In the genomic region with DNA sequence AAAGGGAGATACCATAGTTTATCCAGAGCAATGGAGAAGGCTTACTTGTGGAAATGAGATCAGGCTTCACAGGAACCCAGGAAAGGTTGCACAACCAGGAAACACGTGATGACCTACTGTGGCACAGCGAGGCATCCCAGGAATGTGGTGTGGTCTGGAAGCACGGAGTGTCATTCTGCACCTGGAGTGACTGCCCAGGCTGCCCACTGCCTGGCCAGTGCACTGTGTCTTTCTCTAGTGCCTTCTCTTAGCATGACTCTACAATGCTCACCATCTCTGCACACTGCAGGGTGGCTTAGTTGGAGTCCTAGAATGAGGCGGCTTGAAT, we compare ENCODE assay signal across 1 cellular context.
TF ChIP-seq lines count a peak whose summit lies in the region.

No MANE protein-coding gene starts in this region.

TF ChIP-seq in HepG2, 621 proteins besides CTCF, POLR2A, EP300 and RAD21 (continued from another document and continues in another):
- TF ChIP-seq, protein P1, sequence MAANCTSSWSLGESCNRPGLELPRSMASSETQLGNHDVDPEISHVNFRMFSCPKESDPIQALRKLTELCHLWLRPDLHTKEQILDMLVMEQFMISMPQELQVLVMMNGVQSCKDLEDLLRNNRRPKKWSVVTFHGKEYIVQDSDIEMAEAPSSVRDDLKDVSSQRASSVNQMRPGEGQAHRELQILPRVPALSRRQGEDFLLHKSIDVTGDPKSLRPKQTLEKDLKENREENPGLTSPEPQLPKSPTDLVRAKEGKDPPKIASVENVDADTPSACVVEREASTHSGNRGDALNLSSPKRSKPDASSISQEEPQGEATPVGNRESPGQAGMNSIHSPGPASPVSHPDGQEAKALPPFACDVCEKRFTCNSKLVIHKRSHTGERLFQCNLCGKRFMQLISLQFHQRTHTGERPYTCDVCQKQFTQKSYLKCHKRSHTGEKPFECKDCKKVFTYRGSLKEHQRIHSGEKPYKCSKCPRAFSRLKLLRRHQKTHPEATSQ (CRISPR knock-in tag; IDR thresholded peaks at IDR 0.05; ENCODE audit: borderline replicate concordance), result peak; percentile 24; the same call in 1 of the 2 replicates
- TF ChIP-seq ZBTB1 (CRISPR knock-in tag; IDR thresholded peaks at IDR 0.05; ENCODE audit: borderline replicate concordance) (no peak), PHF21A (CRISPR knock-in tag; IDR thresholded peaks at IDR 0.05) (no peak), GABPA (IDR thresholded peaks at IDR 0.05; ENCODE audit: low read depth, low read length) (no peak), GABPA (CRISPR knock-in tag; IDR thresholded peaks at IDR 0.05; ENCODE audit: low read depth) (0 out of 2 replicates have a peak, but pooled peaks have one; percentile 50), ZNF160 (CRISPR knock-in tag; IDR thresholded peaks at IDR 0.05) (no peak), HOXA3 (CRISPR knock-in tag; IDR thresholded peaks at IDR 0.05) (peak; percentile 42; the same call in 1 of the 2 replicates), ZNF484 (CRISPR knock-in tag; IDR thresholded peaks at IDR 0.05; ENCODE audit: borderline replicate concordance, low read depth) (no peak), NFKB2 (CRISPR knock-in tag; IDR thresholded peaks at IDR 0.05; ENCODE audit: borderline replicate concordance) (no peak), SALL1 (CRISPR knock-in tag; IDR thresholded peaks at IDR 0.05) (peak; percentile 68; the same call in 1 of the 2 replicates), NRL (CRISPR knock-in tag; IDR thresholded peaks at IDR 0.05; ENCODE audit: borderline replicate concordance) (no peak), KLF15 (CRISPR knock-in tag; IDR thresholded peaks at IDR 0.05; ENCODE audit: borderline replicate concordance) (no peak), XBP1 (CRISPR knock-in tag; IDR thresholded peaks at IDR 0.05) (no peak), ZNF75D (CRISPR knock-in tag; IDR thresholded peaks at IDR 0.05; ENCODE audit: borderline replicate concordance) (no peak), ZNF451 (CRISPR knock-in tag; IDR thresholded peaks at IDR 0.05) (no peak), ZSCAN29 (CRISPR knock-in tag; conservative IDR thresholded peaks at IDR 0.05) (no peak), ZNF773 (CRISPR knock-in tag; IDR thresholded peaks at IDR 0.05; ENCODE audit: borderline replicate concordance) (no peak), ZNF737 (CRISPR knock-in tag; IDR thresholded peaks at IDR 0.05; ENCODE audit: borderline replicate concordance) (no peak), ATAD3A (CRISPR knock-in tag; IDR thresholded peaks at IDR 0.05) (no peak), U2AF2 (IDR thresholded peaks at IDR 0.05; ENCODE audit: low read depth, low read length) (no peak), ZNF3 (CRISPR knock-in tag; IDR thresholded peaks at IDR 0.05) (no peak), ZMYM2 (CRISPR knock-in tag; IDR thresholded peaks at IDR 0.05) (no peak), ZNF44 (CRISPR knock-in tag; IDR thresholded peaks at IDR 0.05) (no peak), ZNF644 (CRISPR knock-in tag; IDR thresholded peaks at IDR 0.05; ENCODE audit: low read depth) (peak; percentile 30; the same call in 1 of the 2 replicates), ARNTL (CRISPR knock-in tag; IDR thresholded peaks at IDR 0.05) (no peak), ZNF713 (CRISPR knock-in tag; IDR thresholded peaks at IDR 0.05) (no peak), ZNF20 (CRISPR knock-in tag; IDR thresholded peaks at IDR 0.05) (no peak), NR2F1 (CRISPR knock-in tag; IDR thresholded peaks at IDR 0.05) (no peak), SMARCC2 (IDR thresholded peaks at IDR 0.05) (no peak), GZF1 (CRISPR knock-in tag; IDR thresholded peaks at IDR 0.05) (no peak), ETV5 (CRISPR knock-in tag; IDR thresholded peaks at IDR 0.05; ENCODE audit: borderline replicate concordance) (peak; percentile 83; the same call in 1 of the 2 replicates)
- TF ChIP-seq, protein P2, sequence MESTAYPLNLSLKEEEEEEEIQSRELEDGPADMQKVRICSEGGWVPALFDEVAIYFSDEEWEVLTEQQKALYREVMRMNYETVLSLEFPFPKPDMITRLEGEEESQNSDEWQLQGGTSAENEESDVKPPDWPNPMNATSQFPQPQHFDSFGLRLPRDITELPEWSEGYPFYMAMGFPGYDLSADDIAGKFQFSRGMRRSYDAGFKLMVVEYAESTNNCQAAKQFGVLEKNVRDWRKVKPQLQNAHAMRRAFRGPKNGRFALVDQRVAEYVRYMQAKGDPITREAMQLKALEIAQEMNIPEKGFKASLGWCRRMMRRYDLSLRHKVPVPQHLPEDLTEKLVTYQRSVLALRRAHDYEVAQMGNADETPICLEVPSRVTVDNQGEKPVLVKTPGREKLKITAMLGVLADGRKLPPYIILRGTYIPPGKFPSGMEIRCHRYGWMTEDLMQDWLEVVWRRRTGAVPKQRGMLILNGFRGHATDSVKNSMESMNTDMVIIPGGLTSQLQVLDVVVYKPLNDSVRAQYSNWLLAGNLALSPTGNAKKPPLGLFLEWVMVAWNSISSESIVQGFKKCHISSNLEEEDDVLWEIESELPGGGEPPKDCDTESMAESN (CRISPR knock-in tag; conservative IDR thresholded peaks at IDR 0.05), result no peak
- TF ChIP-seq, protein P3, sequence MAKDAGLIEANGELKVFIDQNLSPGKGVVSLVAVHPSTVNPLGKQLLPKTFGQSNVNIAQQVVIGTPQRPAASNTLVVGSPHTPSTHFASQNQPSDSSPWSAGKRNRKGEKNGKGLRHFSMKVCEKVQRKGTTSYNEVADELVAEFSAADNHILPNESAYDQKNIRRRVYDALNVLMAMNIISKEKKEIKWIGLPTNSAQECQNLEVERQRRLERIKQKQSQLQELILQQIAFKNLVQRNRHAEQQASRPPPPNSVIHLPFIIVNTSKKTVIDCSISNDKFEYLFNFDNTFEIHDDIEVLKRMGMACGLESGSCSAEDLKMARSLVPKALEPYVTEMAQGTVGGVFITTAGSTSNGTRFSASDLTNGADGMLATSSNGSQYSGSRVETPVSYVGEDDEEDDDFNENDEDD (CRISPR knock-in tag; IDR thresholded peaks at IDR 0.05; ENCODE audit: borderline replicate concordance), result no peak; the same call in 1 of the 2 replicates
- TF ChIP-seq, protein P4, sequence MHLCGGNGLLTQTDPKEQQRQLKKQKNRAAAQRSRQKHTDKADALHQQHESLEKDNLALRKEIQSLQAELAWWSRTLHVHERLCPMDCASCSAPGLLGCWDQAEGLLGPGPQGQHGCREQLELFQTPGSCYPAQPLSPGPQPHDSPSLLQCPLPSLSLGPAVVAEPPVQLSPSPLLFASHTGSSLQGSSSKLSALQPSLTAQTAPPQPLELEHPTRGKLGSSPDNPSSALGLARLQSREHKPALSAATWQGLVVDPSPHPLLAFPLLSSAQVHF (CRISPR knock-in tag; IDR thresholded peaks at IDR 0.05), result no peak
- TF ChIP-seq, protein P5, sequence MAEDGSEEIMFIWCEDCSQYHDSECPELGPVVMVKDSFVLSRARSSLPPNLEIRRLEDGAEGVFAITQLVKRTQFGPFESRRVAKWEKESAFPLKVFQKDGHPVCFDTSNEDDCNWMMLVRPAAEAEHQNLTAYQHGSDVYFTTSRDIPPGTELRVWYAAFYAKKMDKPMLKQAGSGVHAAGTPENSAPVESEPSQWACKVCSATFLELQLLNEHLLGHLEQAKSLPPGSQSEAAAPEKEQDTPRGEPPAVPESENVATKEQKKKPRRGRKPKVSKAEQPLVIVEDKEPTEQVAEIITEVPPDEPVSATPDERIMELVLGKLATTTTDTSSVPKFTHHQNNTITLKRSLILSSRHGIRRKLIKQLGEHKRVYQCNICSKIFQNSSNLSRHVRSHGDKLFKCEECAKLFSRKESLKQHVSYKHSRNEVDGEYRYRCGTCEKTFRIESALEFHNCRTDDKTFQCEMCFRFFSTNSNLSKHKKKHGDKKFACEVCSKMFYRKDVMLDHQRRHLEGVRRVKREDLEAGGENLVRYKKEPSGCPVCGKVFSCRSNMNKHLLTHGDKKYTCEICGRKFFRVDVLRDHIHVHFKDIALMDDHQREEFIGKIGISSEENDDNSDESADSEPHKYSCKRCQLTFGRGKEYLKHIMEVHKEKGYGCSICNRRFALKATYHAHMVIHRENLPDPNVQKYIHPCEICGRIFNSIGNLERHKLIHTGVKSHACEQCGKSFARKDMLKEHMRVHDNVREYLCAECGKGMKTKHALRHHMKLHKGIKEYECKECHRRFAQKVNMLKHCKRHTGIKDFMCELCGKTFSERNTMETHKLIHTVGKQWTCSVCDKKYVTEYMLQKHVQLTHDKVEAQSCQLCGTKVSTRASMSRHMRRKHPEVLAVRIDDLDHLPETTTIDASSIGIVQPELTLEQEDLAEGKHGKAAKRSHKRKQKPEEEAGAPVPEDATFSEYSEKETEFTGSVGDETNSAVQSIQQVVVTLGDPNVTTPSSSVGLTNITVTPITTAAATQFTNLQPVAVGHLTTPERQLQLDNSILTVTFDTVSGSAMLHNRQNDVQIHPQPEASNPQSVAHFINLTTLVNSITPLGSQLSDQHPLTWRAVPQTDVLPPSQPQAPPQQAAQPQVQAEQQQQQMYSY (CRISPR knock-in tag; IDR thresholded peaks at IDR 0.05), result no peak
- TF ChIP-seq, protein P6, sequence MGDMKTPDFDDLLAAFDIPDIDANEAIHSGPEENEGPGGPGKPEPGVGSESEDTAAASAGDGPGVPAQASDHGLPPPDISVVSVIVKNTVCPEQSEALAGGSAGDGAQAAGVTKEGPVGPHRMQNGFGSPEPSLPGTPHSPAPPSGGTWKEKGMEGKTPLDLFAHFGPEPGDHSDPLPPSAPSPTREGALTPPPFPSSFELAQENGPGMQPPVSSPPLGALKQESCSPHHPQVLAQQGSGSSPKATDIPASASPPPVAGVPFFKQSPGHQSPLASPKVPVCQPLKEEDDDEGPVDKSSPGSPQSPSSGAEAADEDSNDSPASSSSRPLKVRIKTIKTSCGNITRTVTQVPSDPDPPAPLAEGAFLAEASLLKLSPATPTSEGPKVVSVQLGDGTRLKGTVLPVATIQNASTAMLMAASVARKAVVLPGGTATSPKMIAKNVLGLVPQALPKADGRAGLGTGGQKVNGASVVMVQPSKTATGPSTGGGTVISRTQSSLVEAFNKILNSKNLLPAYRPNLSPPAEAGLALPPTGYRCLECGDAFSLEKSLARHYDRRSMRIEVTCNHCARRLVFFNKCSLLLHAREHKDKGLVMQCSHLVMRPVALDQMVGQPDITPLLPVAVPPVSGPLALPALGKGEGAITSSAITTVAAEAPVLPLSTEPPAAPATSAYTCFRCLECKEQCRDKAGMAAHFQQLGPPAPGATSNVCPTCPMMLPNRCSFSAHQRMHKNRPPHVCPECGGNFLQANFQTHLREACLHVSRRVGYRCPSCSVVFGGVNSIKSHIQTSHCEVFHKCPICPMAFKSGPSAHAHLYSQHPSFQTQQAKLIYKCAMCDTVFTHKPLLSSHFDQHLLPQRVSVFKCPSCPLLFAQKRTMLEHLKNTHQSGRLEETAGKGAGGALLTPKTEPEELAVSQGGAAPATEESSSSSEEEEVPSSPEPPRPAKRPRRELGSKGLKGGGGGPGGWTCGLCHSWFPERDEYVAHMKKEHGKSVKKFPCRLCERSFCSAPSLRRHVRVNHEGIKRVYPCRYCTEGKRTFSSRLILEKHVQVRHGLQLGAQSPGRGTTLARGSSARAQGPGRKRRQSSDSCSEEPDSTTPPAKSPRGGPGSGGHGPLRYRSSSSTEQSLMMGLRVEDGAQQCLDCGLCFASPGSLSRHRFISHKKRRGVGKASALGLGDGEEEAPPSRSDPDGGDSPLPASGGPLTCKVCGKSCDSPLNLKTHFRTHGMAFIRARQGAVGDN (CRISPR knock-in tag; IDR thresholded peaks at IDR 0.05), result peak; percentile 57
- TF ChIP-seq, protein P7, sequence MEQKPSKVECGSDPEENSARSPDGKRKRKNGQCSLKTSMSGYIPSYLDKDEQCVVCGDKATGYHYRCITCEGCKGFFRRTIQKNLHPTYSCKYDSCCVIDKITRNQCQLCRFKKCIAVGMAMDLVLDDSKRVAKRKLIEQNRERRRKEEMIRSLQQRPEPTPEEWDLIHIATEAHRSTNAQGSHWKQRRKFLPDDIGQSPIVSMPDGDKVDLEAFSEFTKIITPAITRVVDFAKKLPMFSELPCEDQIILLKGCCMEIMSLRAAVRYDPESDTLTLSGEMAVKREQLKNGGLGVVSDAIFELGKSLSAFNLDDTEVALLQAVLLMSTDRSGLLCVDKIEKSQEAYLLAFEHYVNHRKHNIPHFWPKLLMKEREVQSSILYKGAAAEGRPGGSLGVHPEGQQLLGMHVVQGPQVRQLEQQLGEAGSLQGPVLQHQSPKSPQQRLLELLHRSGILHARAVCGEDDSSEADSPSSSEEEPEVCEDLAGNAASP (CRISPR knock-in tag; IDR thresholded peaks at IDR 0.05; ENCODE audit: borderline replicate concordance), result no peak
- TF ChIP-seq, protein P8, sequence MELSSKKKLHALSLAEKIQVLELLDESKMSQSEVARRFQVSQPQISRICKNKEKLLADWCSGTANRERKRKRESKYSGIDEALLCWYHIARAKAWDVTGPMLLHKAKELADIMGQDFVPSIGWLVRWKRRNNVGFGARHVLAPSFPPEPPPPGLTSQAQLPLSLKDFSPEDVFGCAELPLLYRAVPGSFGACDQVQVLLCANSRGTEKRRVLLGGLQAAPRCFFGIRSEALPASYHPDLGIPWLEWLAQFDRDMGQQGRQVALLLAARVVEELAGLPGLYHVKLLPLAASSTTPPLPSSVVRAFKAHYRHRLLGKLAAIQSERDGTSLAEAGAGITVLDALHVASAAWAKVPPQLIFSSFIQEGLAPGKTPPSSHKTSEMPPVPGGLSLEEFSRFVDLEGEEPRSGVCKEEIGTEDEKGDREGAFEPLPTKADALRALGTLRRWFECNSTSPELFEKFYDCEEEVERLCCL (CRISPR knock-in tag; IDR thresholded peaks at IDR 0.05; ENCODE audit: borderline replicate concordance), result no peak
- TF ChIP-seq, protein P9, sequence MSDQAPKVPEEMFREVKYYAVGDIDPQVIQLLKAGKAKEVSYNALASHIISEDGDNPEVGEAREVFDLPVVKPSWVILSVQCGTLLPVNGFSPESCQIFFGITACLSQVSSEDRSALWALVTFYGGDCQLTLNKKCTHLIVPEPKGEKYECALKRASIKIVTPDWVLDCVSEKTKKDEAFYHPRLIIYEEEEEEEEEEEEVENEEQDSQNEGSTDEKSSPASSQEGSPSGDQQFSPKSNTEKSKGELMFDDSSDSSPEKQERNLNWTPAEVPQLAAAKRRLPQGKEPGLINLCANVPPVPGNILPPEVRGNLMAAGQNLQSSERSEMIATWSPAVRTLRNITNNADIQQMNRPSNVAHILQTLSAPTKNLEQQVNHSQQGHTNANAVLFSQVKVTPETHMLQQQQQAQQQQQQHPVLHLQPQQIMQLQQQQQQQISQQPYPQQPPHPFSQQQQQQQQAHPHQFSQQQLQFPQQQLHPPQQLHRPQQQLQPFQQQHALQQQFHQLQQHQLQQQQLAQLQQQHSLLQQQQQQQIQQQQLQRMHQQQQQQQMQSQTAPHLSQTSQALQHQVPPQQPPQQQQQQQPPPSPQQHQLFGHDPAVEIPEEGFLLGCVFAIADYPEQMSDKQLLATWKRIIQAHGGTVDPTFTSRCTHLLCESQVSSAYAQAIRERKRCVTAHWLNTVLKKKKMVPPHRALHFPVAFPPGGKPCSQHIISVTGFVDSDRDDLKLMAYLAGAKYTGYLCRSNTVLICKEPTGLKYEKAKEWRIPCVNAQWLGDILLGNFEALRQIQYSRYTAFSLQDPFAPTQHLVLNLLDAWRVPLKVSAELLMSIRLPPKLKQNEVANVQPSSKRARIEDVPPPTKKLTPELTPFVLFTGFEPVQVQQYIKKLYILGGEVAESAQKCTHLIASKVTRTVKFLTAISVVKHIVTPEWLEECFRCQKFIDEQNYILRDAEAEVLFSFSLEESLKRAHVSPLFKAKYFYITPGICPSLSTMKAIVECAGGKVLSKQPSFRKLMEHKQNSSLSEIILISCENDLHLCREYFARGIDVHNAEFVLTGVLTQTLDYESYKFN (CRISPR knock-in tag; conservative IDR thresholded peaks at IDR 0.05), result 0 out of 2 replicates have a peak, but pooled peaks have one; percentile 26
